In the genomic region with DNA sequence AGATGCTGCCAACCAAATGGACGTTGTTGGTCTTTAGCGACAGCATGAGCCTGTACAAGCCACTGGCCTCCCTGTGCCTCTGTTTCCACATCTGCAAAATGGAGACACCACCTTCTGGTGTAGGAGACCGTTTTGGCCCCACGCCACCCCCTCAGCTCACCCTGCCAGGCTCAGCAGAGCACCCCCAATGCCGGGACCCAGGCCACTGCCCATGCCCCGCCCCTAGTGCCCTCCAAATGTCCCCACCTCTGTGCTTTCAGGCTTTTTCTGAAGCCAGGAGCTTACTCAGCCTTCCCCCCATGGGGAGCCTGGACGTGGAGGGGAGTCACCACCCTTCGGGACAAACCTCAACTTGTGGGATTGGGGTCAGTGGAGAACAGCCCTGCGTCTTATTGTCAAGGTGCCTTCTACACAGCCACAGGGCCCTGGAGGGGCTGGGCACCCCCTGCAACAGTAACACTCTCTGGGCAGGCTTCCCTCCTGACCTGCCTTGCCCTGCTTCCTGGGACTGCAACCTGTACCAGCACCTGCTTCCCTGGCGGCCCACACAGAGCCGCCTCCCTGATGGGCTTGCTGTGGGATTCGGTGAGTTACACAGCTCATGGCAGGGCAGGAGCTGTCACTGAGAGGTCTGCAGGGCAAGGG, we compare ENCODE assay signal across 22 cellular contexts.
"Had no signal": no experiment of that assay in that cellular context is flagged by ENCODE, and none has a peak within 500 bp of the region (broad histone marks: within the 10 kb centered on the region; RNA-seq: fewer than 3 reads in every experiment).

No MANE protein-coding gene starts in this region.

- H3K27ac Mint-ChIP-seq: activated CD4-positive, alpha-beta memory T cell treated with anti-CD3 and anti-CD28 coated beads, Interleukin-2, amount 10 ng/mL, durations not matched to agents 7 days and 5 days; activated CD4-positive, alpha-beta T cell treated with anti-CD3 and anti-CD28 coated beads, Interleukin-2, amount 10 ng/mL, durations not matched to agents 24 days and 14 days; activated naive CD4-positive, alpha-beta T cell treated with anti-CD3 and anti-CD28 coated beads, Interleukin-2, amount 10 ng/mL, durations not matched to agents 7 days and 5 days; effector memory CD8-positive, alpha-beta T cell had no signal

- H3K9me3 Mint-ChIP-seq: activated CD4-positive, alpha-beta memory T cell treated with anti-CD3 and anti-CD28 coated beads, Interleukin-2, amount 10 ng/mL, durations not matched to agents 7 days and 5 days; activated CD4-positive, alpha-beta T cell treated with anti-CD3 and anti-CD28 coated beads, Interleukin-2, amount 10 ng/mL, durations not matched to agents 24 days and 14 days; activated naive CD4-positive, alpha-beta T cell treated with anti-CD3 and anti-CD28 coated beads, Interleukin-2, amount 10 ng/mL, durations not matched to agents 7 days and 5 days; effector memory CD8-positive, alpha-beta T cell had no signal

- ATAC-seq: activated CD4-positive, CD25-positive, alpha-beta regulatory T cell treated with anti-CD3 and anti-CD28 coated beads, Interleukin-2, amount 50 U/mL, for 24 hours; body of pancreas; effector memory CD8-positive, alpha-beta T cell; esophagus mucosa; gastrocnemius medialis; left ventricle myocardium superior; SK-N-SH treated with all-trans-retinoic acid at 6 μM for 48 hours had no signal

- H3K27me3 ChIP-seq: body of pancreas, cardiac muscle cell, upper lobe of left lung had no signal

- H3K9me3 ChIP-seq: body of pancreas, gastrocnemius medialis, thoracic aorta, upper lobe of left lung had no signal

- H3K4me3 ChIP-seq: body of pancreas, cardiac muscle cell, gastrocnemius medialis, thoracic aorta, upper lobe of left lung had no signal

- DNase-seq: activated CD4-positive, alpha-beta memory T cell treated with anti-CD3 and anti-CD28 coated beads, Interleukin-2, amount 10 ng/mL, durations not matched to agents 7 days and 5 days; activated CD4-positive, alpha-beta T cell treated with anti-CD3 and anti-CD28 coated beads, Interleukin-2, amount 10 ng/mL, durations not matched to agents 24 days and 14 days; activated naive CD4-positive, alpha-beta T cell treated with anti-CD3 and anti-CD28 coated beads, Interleukin-2, amount 10 ng/mL, durations not matched to agents 7 days and 5 days; body of pancreas; effector memory CD8-positive, alpha-beta T cell; gastrocnemius medialis; hippocampal formation; left ventricle myocardium superior; mammary epithelial cell; midbrain; occipital lobe; stimulated activated CD4-positive, alpha-beta T cell treated with anti-CD3 and anti-CD28 coated beads, Interleukin-2, amount 100 ng/mL, for 48 hours; stimulated activated CD8-positive, alpha-beta memory T cell treated with anti-CD3 and anti-CD28 coated beads, Interleukin-4, amount 100 ng/mL, for 48 hours; stimulated activated naive CD4-positive, alpha-beta T cell had no signal

- H3K36me3 Mint-ChIP-seq: activated naive CD4-positive, alpha-beta T cell treated with anti-CD3 and anti-CD28 coated beads, Interleukin-2, amount 10 ng/mL, durations not matched to agents 7 days and 5 days had no signal

- H3K4me1 Mint-ChIP-seq: activated CD4-positive, alpha-beta memory T cell treated with anti-CD3 and anti-CD28 coated beads, Interleukin-2, amount 10 ng/mL, durations not matched to agents 7 days and 5 days; activated CD4-positive, alpha-beta T cell treated with anti-CD3 and anti-CD28 coated beads, Interleukin-2, amount 10 ng/mL, durations not matched to agents 24 days and 14 days; activated naive CD4-positive, alpha-beta T cell treated with anti-CD3 and anti-CD28 coated beads, Interleukin-2, amount 10 ng/mL, durations not matched to agents 7 days and 5 days had no signal

- H3K27ac ChIP-seq: body of pancreas, gastrocnemius medialis, thoracic aorta, upper lobe of left lung, VCaP had no signal

- H3K4me3 Mint-ChIP-seq: activated CD4-positive, alpha-beta memory T cell treated with anti-CD3 and anti-CD28 coated beads, Interleukin-2, amount 10 ng/mL, durations not matched to agents 7 days and 5 days; activated CD4-positive, alpha-beta T cell treated with anti-CD3 and anti-CD28 coated beads, Interleukin-2, amount 10 ng/mL, durations not matched to agents 24 days and 14 days; activated naive CD4-positive, alpha-beta T cell treated with anti-CD3 and anti-CD28 coated beads, Interleukin-2, amount 10 ng/mL, durations not matched to agents 7 days and 5 days; effector memory CD8-positive, alpha-beta T cell had no signal

- H3K36me3 ChIP-seq: cardiac muscle cell, gastrocnemius medialis, thoracic aorta, upper lobe of left lung had no signal

- H3K4me1 ChIP-seq: body of pancreas, gastrocnemius medialis, upper lobe of left lung had no signal

- FAIRE-seq: endothelial cell of umbilical vein had no signal
